ENCODE assay signal across 14 cellular contexts in the genomic region with DNA sequence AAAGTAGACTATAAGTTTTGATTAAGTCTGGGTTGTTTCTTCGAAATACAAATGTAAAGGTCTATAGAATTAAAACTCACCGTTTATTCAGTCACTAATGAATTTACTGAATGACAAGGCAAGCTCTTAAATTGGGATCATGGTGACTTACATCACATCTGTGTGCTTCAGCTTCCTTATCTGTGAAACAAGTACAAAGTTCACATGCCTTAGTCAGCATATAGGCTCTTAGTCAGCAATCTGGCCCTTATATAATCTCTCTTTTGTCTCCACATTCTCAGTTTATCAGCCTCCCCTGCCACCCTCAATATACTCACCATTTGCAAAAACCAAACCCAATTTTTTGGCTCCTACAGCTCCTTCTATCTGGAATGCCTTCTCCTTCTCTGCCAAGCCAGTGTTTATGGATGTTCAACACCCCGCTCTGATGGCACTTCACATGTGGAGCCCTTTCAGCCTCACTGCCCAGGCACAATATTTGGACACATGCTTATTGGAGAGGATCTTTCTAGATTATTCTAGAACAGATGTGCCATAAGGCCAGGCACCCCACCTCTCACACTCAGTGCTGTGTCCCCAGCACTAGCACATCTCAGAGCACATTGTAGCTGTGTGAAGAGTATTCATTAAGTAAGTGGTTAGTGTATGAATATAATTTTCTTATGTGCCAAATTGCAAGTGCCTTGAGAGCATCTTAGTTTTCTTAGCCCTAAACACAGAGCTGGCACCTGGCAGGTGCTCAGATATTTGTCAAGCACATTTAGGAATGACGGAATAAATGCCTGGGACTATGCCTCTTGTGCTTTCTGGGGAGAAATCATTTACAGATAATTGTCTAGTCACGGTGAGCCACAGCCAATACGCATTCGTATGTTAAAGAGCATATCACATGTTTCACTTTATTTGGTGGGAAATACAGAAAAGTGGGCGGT. TPM values are rescaled to one million over a fixed set of nuclear protein-coding genes. Genes with fewer than 3 reads are reported as not detected.
A peak's percentile ranks its signal among the peaks of the same experiment; 100 is the strongest.
DNase-seq lines count a peak whose midpoint lies in the region.
"Had no signal": no experiment of that assay in that cellular context is flagged by ENCODE, and none has a peak within 500 bp of the region (broad histone marks: within the 10 kb centered on the region; RNA-seq: fewer than 3 reads in every experiment).

No MANE protein-coding gene starts in this region.

- no peak overlapping the region for H3K4me2 ChIP-seq in mesendoderm (ENCODE audit: low read length)

- no peak overlapping the region for H3K23ac ChIP-seq in mesendoderm (ENCODE audit: low read length)

- H4K5ac ChIP-seq in mesendoderm (ENCODE audit: low read length) = no peak overlapping the region

- no peak overlapping the region for H4K8ac ChIP-seq in mesendoderm (ENCODE audit: low read depth, low read length)

- no peak overlapping the region for H3K56ac ChIP-seq in mesendoderm (ENCODE audit: low read length)

- H2BK120ac ChIP-seq in mesendoderm (ENCODE audit: low read depth, low read length) = no peak overlapping the region

- H3K18ac ChIP-seq in mesendoderm (ENCODE audit: low read length) = no peak overlapping the region

- H3K4me1 ChIP-seq in mesendoderm (ENCODE audit: control insufficient read depth, low read depth, low read length) = no peaks in the 10 kb centered on the region
- H3K4me1 ChIP-seq: prostate gland had no signal

- peak; percentile 15 for DNase-seq in NCI-H1092 treated with DMSO at 0.1 percent for 48 hours (lab: John Stamatoyannopoulos, UW)
- DNase-seq in NCI-H1092 (lab: John Stamatoyannopoulos, UW) = no peak
- DNase-seq in RKO (ENCODE audit: low spot score) = peak; percentile 90
- peak; percentile 41 for DNase-seq in epithelial cell of prostate (ENCODE audit: low read depth, low spot score)
- peak; percentile 59 for DNase-seq in renal cortical epithelial cell (ENCODE audit: low read depth)
- DNase-seq in SKM-1 treated with dmso at 0.1 percent for 144 hours (lab: John Stamatoyannopoulos, UW; ENCODE audit: unreplicated experiment) = no peak
- DNase-seq in mesendoderm = no peak
- no peak for DNase-seq in GM19240 (ENCODE audit: insufficient read length, low spot score)
- DNase-seq: activated CD4-positive, alpha-beta T cell treated with anti-CD3 and anti-CD28 coated beads, Interleukin-2, amount 50 U/mL, for 48 hours; activated naive CD4-positive, alpha-beta T cell; cortex of kidney; DMS153; T-cell had no signal

- no peak overlapping the region for H2AK5ac ChIP-seq in mesendoderm (ENCODE audit: low read length)

- H3K4ac ChIP-seq in mesendoderm (ENCODE audit: low read depth, low read length) = no peak overlapping the region

- H3K27ac ChIP-seq in epithelial cell of prostate = no peak overlapping the region
- no peak overlapping the region for H3K27ac ChIP-seq in mesendoderm (ENCODE audit: low read depth, low read length)
- H3K27ac ChIP-seq: prostate gland had no signal

- no peak overlapping the region for H2BK5ac ChIP-seq in mesendoderm (ENCODE audit: low read length)

- no peaks in the 10 kb centered on the region for H3K79me2 ChIP-seq in mesendoderm (ENCODE audit: control insufficient read depth, insufficient read depth, low read length)

- H3K9ac ChIP-seq in mesendoderm (ENCODE audit: low read length) = no peak overlapping the region

- H3K27me3 ChIP-seq in mesendoderm (ENCODE audit: insufficient read depth, low read length, poor library complexity) = no peaks in the 10 kb centered on the region

- WGBS in mesendoderm (ENCODE audit: extremely low coverage, insufficient coverage, low lambda C conversion rate) = no CpG with 5 or more reads among the region's 8 CpGs

- no peaks in the 10 kb centered on the region for H3K36me3 ChIP-seq in mesendoderm (ENCODE audit: control insufficient read depth, insufficient read depth, low read length)
- H3K36me3 ChIP-seq: prostate gland had no signal

- H3K79me1 ChIP-seq in mesendoderm (ENCODE audit: low read length) = no peaks in the 10 kb centered on the region

- no peak overlapping the region for H3K4me3 ChIP-seq in mesendoderm (ENCODE audit: low read length)
- H3K4me3 ChIP-seq: prostate gland had no signal

- H2BK15ac ChIP-seq in mesendoderm (replicated peaks; ENCODE audit: low read depth) = no peak overlapping the region

RNA-seq across cellular contexts. Expression of a gene that starts 9.8 kb away (rescaled TPM):
- 188 and 329 TPM in 2 replicates for total RNA-seq in renal cortical epithelial cell
- polyA plus RNA-seq in mesendoderm (2013, experiment 1 of 2) = 60.6 TPM
- 59.6 TPM for polyA plus RNA-seq in mesendoderm (2013, experiment 2 of 2)

Comparison
In these comparisons a context has a peak if more than half of its experiments do, and no peak if none do; other contexts are left out.
1. DNase-seq: peak in NCI-H1092 treated with DMSO at 0.1 percent for 48 hours (single experiment), RKO (single experiment), epithelial cell of prostate (single experiment) and renal cortical epithelial cell (single experiment); none in NCI-H1092 (single experiment), SKM-1 treated with dmso at 0.1 percent for 144 hours (single experiment), mesendoderm (single experiment) and GM19240 (single experiment).